1 cellular context compared by ENCODE assay signal in the genomic region with DNA sequence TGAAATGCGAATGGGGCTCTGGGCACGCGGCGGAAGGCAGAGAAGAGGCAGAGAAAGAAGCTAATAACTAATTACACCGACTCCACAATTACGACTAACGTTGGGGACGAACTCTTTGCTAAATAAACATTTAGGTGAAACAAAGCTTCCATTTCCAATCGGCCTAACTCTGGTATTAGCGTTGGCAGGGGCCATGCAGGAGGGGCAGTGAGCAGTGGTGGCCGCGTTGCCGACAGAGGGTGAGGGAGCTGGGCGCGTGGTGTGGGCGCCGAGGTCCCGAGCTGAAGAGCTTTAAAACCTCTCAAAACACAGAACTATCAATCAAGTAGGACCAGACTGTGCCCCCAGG.
TF ChIP-seq lines count a peak whose summit lies in the region.

No MANE protein-coding gene starts in this region.

TF ChIP-seq in H1, 55 proteins besides CTCF, POLR2A, EP300 and RAD21 (continued from another document):
- TF ChIP-seq BCL11A (IDR thresholded peaks at IDR 0.05; ENCODE audit: low read depth in 2 of 2, low read length in 2 of 2): no peak
